1 cellular context compared by ENCODE assay signal in the genomic region with DNA sequence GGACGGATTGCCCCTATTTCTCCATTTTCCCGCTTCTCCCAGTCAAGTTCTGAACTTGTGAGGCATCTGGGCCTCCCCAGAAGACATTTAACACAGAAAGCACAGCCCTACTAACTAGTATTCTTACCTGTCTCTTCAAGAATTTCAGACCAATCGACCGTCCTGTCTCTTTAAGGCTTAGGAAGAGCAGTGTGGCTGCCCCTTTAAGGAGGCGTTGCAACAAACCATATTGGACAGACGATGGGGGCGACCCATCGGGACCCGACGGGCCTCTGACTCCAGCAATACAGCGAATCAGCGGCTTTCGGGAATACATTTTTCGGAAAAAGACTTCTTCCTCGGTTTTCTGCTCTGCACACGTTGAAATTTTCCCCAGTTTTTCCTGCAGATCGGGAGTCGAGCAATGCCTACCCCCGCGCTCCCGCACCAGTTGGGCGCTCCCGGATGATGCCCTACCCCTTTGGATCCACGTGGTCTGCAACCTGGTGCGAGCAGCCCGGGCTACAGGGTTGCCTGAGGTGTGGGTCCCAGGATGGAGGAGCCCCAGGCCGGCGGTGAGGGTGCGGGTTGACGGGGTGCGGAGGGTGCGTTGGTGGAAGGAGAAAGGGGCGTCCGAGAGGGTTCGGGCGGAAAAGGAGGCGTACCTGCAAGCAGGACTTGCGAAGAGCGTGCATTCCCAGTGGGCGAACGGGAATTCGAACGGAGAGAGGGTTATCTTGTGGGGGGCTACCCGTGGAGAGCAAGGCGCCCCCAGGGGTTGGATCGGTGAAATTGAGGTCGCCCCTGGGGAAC.
TF ChIP-seq lines count a peak whose summit lies in the region.

POLR1G (plus strand) TSS at position 480 of the 792 bp plus-strand sequence; CDS start at position 533, 53 bp downstream.

TF ChIP-seq in A549, 52 proteins besides CTCF, POLR2A, EP300 and RAD21 (continued from another document):
- TF ChIP-seq HOXB5 (CRISPR knock-in tag; IDR thresholded peaks at IDR 0.05) = peak; percentile 77; the same call in 1 of the 2 replicates
- TF ChIP-seq RARB (CRISPR knock-in tag; IDR thresholded peaks at IDR 0.05) = no peak
- no peak for TF ChIP-seq FOSL2 (IDR thresholded peaks at IDR 0.05)
- TF ChIP-seq FOSL2 (CRISPR knock-in tag; IDR thresholded peaks at IDR 0.05) = peak; percentile 51; the same call in 1 of the 2 replicates
- no peak for TF ChIP-seq ESRRA (IDR thresholded peaks at IDR 0.05; ENCODE audit: borderline replicate concordance, low read length)
- TF ChIP-seq, protein P1, sequence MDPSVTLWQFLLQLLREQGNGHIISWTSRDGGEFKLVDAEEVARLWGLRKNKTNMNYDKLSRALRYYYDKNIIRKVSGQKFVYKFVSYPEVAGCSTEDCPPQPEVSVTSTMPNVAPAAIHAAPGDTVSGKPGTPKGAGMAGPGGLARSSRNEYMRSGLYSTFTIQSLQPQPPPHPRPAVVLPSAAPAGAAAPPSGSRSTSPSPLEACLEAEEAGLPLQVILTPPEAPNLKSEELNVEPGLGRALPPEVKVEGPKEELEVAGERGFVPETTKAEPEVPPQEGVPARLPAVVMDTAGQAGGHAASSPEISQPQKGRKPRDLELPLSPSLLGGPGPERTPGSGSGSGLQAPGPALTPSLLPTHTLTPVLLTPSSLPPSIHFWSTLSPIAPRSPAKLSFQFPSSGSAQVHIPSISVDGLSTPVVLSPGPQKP (IDR thresholded peaks at IDR 0.05; ENCODE audit: low read depth, low read length) = no peak
- peak; percentile 98 for TF ChIP-seq MAX (IDR thresholded peaks at IDR 0.05)
- 0 out of 2 replicates have a peak, but pooled peaks have one; percentile 12 for TF ChIP-seq ATOH8 (CRISPR knock-in tag; IDR thresholded peaks at IDR 0.05; ENCODE audit: low read depth)
- no peak for TF ChIP-seq RFX5 (IDR thresholded peaks at IDR 0.05)
- peak; percentile 43 for TF ChIP-seq PBX3 (IDR thresholded peaks at IDR 0.05)
- no peak; the same call in 1 of the 2 replicates for TF ChIP-seq REST (IDR thresholded peaks at IDR 0.05)
- no peak for TF ChIP-seq RNF2 (IDR thresholded peaks at IDR 0.05; ENCODE audit: borderline replicate concordance, low read depth)
- TF ChIP-seq BHLHE40 (IDR thresholded peaks at IDR 0.05; ENCODE audit: low read depth, low read length) = peak; percentile 81
- TF ChIP-seq NPAS2 (CRISPR knock-in tag; IDR thresholded peaks at IDR 0.05; ENCODE audit: borderline replicate concordance) = no peak
- TF ChIP-seq FOXS1 (CRISPR knock-in tag; IDR thresholded peaks at IDR 0.05) = no peak
- no peak for TF ChIP-seq HEYL (CRISPR knock-in tag; IDR thresholded peaks at IDR 0.05)
- no peak; a peak in 1 of 4 replicates for TF ChIP-seq CEBPB (IDR thresholded peaks at IDR 0.05)
- TF ChIP-seq MYC (IDR thresholded peaks at IDR 0.05; ENCODE audit: borderline replicate concordance, low read length) = peak; percentile 94
- TF ChIP-seq TFCP2L1 (CRISPR knock-in tag; IDR thresholded peaks at IDR 0.05) = peak; percentile 26; the same call in 1 of the 2 replicates
- TF ChIP-seq PHF8 (IDR thresholded peaks at IDR 0.05; ENCODE audit: borderline replicate concordance, low read depth) = peak; percentile 37; the same call in 1 of the 2 replicates
- no peak for TF ChIP-seq EHF (CRISPR knock-in tag; IDR thresholded peaks at IDR 0.05)
- no peak for TF ChIP-seq ZNF302 (CRISPR knock-in tag; IDR thresholded peaks at IDR 0.05)
- TF ChIP-seq CHD4 (IDR thresholded peaks at IDR 0.05; ENCODE audit: borderline replicate concordance) = no peak
- no peak for TF ChIP-seq KDM1A (IDR thresholded peaks at IDR 0.05; ENCODE audit: low read depth)
- peak; percentile 80 to 92; a peak in 4 of 5 replicates for TF ChIP-seq JUN (IDR thresholded peaks at IDR 0.05)
- TF ChIP-seq SREBF2 (IDR thresholded peaks at IDR 0.05) = no peak
- no peak for TF ChIP-seq CBX8 (IDR thresholded peaks at IDR 0.05)
- no peak for TF ChIP-seq ZSCAN20 (CRISPR knock-in tag; IDR thresholded peaks at IDR 0.05)
- peak; percentile 95 for TF ChIP-seq GATA3 (IDR thresholded peaks at IDR 0.05; ENCODE audit: borderline replicate concordance)
- TF ChIP-seq, protein P2, sequence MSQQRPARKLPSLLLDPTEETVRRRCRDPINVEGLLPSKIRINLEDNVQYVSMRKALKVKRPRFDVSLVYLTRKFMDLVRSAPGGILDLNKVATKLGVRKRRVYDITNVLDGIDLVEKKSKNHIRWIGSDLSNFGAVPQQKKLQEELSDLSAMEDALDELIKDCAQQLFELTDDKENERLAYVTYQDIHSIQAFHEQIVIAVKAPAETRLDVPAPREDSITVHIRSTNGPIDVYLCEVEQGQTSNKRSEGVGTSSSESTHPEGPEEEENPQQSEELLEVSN (IDR thresholded peaks at IDR 0.05; ENCODE audit: borderline replicate concordance, low read depth) = no peak; the same call in 1 of the 2 replicates
- TF ChIP-seq HOXB13 (CRISPR knock-in tag; IDR thresholded peaks at IDR 0.05; ENCODE audit: low read depth) = no peak
- TF ChIP-seq TP53 (CRISPR knock-in tag; IDR thresholded peaks at IDR 0.05) = peak; percentile 58; the same call in 1 of the 2 replicates
- 0 out of 2 replicates have a peak, but pooled peaks have one; percentile 22 for TF ChIP-seq MAZ (IDR thresholded peaks at IDR 0.05; ENCODE audit: borderline replicate concordance, low read depth, low read length)
